Comparison of ENCODE assay signal across 15 cellular contexts in the genomic region with DNA sequence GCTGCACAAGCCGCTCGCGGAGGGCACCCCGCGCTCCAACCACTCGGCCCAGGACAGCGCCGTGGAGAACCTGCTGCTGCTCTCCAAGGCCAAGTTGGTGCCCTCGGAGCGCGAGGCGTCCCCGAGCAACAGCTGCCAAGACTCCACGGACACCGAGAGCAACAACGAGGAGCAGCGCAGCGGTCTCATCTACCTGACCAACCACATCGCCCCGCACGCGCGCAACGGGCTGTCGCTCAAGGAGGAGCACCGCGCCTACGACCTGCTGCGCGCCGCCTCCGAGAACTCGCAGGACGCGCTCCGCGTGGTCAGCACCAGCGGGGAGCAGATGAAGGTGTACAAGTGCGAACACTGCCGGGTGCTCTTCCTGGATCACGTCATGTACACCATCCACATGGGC. TPM values are rescaled to one million over a fixed set of nuclear protein-coding genes. Genes with fewer than 3 reads are reported as not detected.
DNase-seq lines count a peak whose midpoint lies in the region; ATAC-seq lines count a peak whose summit lies in the region.
"Had no signal": no experiment of that assay in that cellular context is flagged by ENCODE, and none has a peak within 500 bp of the region (broad histone marks: within the 10 kb centered on the region; RNA-seq: fewer than 3 reads in every experiment).

No MANE protein-coding gene starts in this region.

- H3K27me3 Mint-ChIP-seq in activated naive CD8-positive, alpha-beta T cell treated with anti-CD3 and anti-CD28 coated beads for 36 hours = no peaks in the 10 kb centered on the region
- H3K27me3 Mint-ChIP-seq in activated naive CD8-positive, alpha-beta T cell treated with anti-CD3 and anti-CD28 coated beads, Interleukin-2, amount 50 U/mL, for 24 hours = no peaks in the 10 kb centered on the region
- no peaks in the 10 kb centered on the region for H3K27me3 Mint-ChIP-seq in naive B cell
- H3K27me3 Mint-ChIP-seq: activated naive CD4-positive, alpha-beta T cell treated with anti-CD3 and anti-CD28 coated beads, Interleukin-2, amount 10 ng/mL, durations not matched to agents 7 days and 5 days; IgD-negative memory B cell had no signal

- H3K4me1 Mint-ChIP-seq in activated naive CD8-positive, alpha-beta T cell treated with anti-CD3 and anti-CD28 coated beads for 36 hours = peaks cover 75% of the 10 kb centered on the region
- peaks cover 88% of the 10 kb centered on the region for H3K4me1 Mint-ChIP-seq in activated naive CD8-positive, alpha-beta T cell treated with anti-CD3 and anti-CD28 coated beads, Interleukin-2, amount 50 U/mL, for 24 hours
- peaks cover 63 to 83% (median 65%) of the 10 kb centered on the region in 3 donors for H3K4me1 Mint-ChIP-seq in naive B cell

- ATAC-seq in activated naive CD8-positive, alpha-beta T cell treated with anti-CD3 and anti-CD28 coated beads, Interleukin-2, amount 50 U/mL, for 24 hours = no peak
- no peak for ATAC-seq in naive B cell (ENCODE audit: low read depth in 2 of 2)
- no peak for ATAC-seq in left cardiac atrium

- no peak for DNase-seq in activated naive CD8-positive, alpha-beta T cell treated with anti-CD3 and anti-CD28 coated beads for 36 hours
- no peak for DNase-seq in activated naive CD8-positive, alpha-beta T cell treated with anti-CD3 and anti-CD28 coated beads, Interleukin-2, amount 50 U/mL, for 24 hours
- DNase-seq in astrocyte of the hippocampus (ENCODE audit: low read depth, low spot score) = peak; percentile 10
- no peak for DNase-seq in naive B cell
- no peak for DNase-seq in hippocampal formation (lab: John Stamatoyannopoulos, UW)
- DNase-seq in NCI-H187 treated with DMSO at 0.1 percent for 48 hours (lab: John Stamatoyannopoulos, UW) = no peak
- no peak for DNase-seq in NCI-H1930 (lab: John Stamatoyannopoulos, UW)
- no peak for DNase-seq in left cardiac atrium
- DNase-seq: activated CD4-positive, alpha-beta T cell treated with anti-CD3 and anti-CD28 coated beads for 4 hours; activated naive CD4-positive, alpha-beta T cell treated with anti-CD3 and anti-CD28 coated beads, Interleukin-2, amount 10 ng/mL, durations not matched to agents 7 days and 5 days; C1 segment of cervical spinal cord; occipital lobe; RPMI8226; uterus had no signal

- intact Hi-C loops in left cardiac atrium (cut with DNase I) = no loop called here

- no peak overlapping the region for H3K4me3 Mint-ChIP-seq in activated naive CD8-positive, alpha-beta T cell treated with anti-CD3 and anti-CD28 coated beads for 36 hours
- no peak overlapping the region for H3K4me3 Mint-ChIP-seq in activated naive CD8-positive, alpha-beta T cell treated with anti-CD3 and anti-CD28 coated beads, Interleukin-2, amount 50 U/mL, for 24 hours
- no peak overlapping the region for H3K4me3 Mint-ChIP-seq in naive B cell
- H3K4me3 Mint-ChIP-seq: activated naive CD4-positive, alpha-beta T cell treated with anti-CD3 and anti-CD28 coated beads, Interleukin-2, amount 10 ng/mL, durations not matched to agents 7 days and 5 days had no signal

- H3K36me3 Mint-ChIP-seq in activated naive CD8-positive, alpha-beta T cell treated with anti-CD3 and anti-CD28 coated beads for 36 hours = peaks cover 75% of the 10 kb centered on the region
- peaks cover 78% of the 10 kb centered on the region for H3K36me3 Mint-ChIP-seq in activated naive CD8-positive, alpha-beta T cell treated with anti-CD3 and anti-CD28 coated beads, Interleukin-2, amount 50 U/mL, for 24 hours (ENCODE audit: low read depth)
- H3K36me3 Mint-ChIP-seq in naive B cell = peaks cover 59 to 62% of the 10 kb centered on the region in 2 donors

- no peaks in the 10 kb centered on the region for H3K9me3 Mint-ChIP-seq in activated naive CD8-positive, alpha-beta T cell treated with anti-CD3 and anti-CD28 coated beads for 36 hours
- H3K9me3 Mint-ChIP-seq in activated naive CD8-positive, alpha-beta T cell treated with anti-CD3 and anti-CD28 coated beads, Interleukin-2, amount 50 U/mL, for 24 hours = no peaks in the 10 kb centered on the region
- peaks cover 0 to 10% (median 5%) of the 10 kb centered on the region in 7 donors for H3K9me3 Mint-ChIP-seq in naive B cell
- H3K9me3 Mint-ChIP-seq: activated naive CD4-positive, alpha-beta T cell treated with anti-CD3 and anti-CD28 coated beads, Interleukin-2, amount 10 ng/mL, durations not matched to agents 7 days and 5 days had no signal

- peak overlapping the region; percentile 70 for H3K27ac Mint-ChIP-seq in activated naive CD8-positive, alpha-beta T cell treated with anti-CD3 and anti-CD28 coated beads for 36 hours
- H3K27ac Mint-ChIP-seq in activated naive CD8-positive, alpha-beta T cell treated with anti-CD3 and anti-CD28 coated beads, Interleukin-2, amount 50 U/mL, for 24 hours = no peak overlapping the region
- H3K27ac Mint-ChIP-seq in naive B cell = peak overlapping the region in 4 of 6 donors; percentile 12 to 94 (median 62)

RNA-seq across cellular contexts. Expression of a gene that starts 50.0 kb away (rescaled TPM):
- 10 to 100 TPM; 47.5 to 47.6 TPM for total RNA-seq in activated naive CD8-positive, alpha-beta T cell treated with anti-CD3 and anti-CD28 coated beads for 36 hours
- 10 to 100 TPM in 5 of 6 donors, 1 to 10 TPM in 1; 4.8 to 26.2 (median 18.2) TPM for polyA plus RNA-seq in naive B cell (ENCODE audit: low read depth in 6 of 6)
- total RNA-seq in left cardiac atrium = 1 to 10 TPM; 4.6 to 6.1 TPM

Comparison
In these comparisons a context has a peak if more than half of its experiments do, and no peak if none do; other contexts are left out.
1. RNA of a gene that starts 50.0 kb away (total RNA-seq): 47.5 to 47.6 TPM in activated naive CD8-positive, alpha-beta T cell treated with anti-CD3 and anti-CD28 coated beads for 36 hours; 4.6 to 6.1 TPM in left cardiac atrium; every median in the first group is over 4 times any median in the second.